3 cellular contexts compared by ENCODE assay signal in the genomic region with DNA sequence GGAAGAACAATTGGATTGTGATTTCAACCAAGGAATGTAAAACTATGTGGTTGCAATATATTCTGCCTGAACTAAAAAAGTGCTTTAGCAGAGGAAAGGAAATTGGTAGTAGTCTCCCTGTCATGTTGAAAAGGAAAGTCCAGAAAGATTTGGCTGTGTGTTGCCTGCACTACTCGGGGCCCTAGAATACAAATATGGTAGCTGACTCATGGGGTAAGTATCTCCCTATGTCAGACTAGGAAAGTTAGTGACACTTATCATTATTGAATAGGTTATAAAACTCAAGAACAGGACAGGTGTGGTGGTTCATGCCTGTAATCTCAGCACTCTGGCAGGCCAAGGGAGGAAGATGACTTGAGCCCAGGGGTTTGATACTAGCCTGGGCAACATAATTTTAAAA.
TF ChIP-seq lines count a peak whose summit lies in the region.

No MANE protein-coding gene starts in this region.

TF ChIP-seq in A549, 52 proteins besides CTCF, POLR2A, EP300 and RAD21 (continues in another document):
- TF ChIP-seq NR3C1 (IDR thresholded peaks at IDR 0.05) (no peak), TP53 (CRISPR knock-in tag; IDR thresholded peaks at IDR 0.05) (no peak), KDM1A (IDR thresholded peaks at IDR 0.05; ENCODE audit: low read depth) (no peak), JUNB (IDR thresholded peaks at IDR 0.05) (no peak), ZFP36 (IDR thresholded peaks at IDR 0.05; ENCODE audit: borderline replicate concordance, partially characterized antibody) (no peak), CBX2 (IDR thresholded peaks at IDR 0.05; ENCODE audit: borderline replicate concordance, low read depth) (no peak), HDAC2 (IDR thresholded peaks at IDR 0.05) (no peak), NPAS2 (CRISPR knock-in tag; IDR thresholded peaks at IDR 0.05; ENCODE audit: borderline replicate concordance) (no peak), SREBF2 (IDR thresholded peaks at IDR 0.05) (no peak), RARB (CRISPR knock-in tag; IDR thresholded peaks at IDR 0.05) (no peak), PHF8 (IDR thresholded peaks at IDR 0.05; ENCODE audit: borderline replicate concordance, low read depth) (no peak)
- TF ChIP-seq, protein P1, sequence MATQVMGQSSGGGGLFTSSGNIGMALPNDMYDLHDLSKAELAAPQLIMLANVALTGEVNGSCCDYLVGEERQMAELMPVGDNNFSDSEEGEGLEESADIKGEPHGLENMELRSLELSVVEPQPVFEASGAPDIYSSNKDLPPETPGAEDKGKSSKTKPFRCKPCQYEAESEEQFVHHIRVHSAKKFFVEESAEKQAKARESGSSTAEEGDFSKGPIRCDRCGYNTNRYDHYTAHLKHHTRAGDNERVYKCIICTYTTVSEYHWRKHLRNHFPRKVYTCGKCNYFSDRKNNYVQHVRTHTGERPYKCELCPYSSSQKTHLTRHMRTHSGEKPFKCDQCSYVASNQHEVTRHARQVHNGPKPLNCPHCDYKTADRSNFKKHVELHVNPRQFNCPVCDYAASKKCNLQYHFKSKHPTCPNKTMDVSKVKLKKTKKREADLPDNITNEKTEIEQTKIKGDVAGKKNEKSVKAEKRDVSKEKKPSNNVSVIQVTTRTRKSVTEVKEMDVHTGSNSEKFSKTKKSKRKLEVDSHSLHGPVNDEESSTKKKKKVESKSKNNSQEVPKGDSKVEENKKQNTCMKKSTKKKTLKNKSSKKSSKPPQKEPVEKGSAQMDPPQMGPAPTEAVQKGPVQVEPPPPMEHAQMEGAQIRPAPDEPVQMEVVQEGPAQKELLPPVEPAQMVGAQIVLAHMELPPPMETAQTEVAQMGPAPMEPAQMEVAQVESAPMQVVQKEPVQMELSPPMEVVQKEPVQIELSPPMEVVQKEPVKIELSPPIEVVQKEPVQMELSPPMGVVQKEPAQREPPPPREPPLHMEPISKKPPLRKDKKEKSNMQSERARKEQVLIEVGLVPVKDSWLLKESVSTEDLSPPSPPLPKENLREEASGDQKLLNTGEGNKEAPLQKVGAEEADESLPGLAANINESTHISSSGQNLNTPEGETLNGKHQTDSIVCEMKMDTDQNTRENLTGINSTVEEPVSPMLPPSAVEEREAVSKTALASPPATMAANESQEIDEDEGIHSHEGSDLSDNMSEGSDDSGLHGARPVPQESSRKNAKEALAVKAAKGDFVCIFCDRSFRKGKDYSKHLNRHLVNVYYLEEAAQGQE (IDR thresholded peaks at IDR 0.05): no peak
- TF ChIP-seq, protein P2, sequence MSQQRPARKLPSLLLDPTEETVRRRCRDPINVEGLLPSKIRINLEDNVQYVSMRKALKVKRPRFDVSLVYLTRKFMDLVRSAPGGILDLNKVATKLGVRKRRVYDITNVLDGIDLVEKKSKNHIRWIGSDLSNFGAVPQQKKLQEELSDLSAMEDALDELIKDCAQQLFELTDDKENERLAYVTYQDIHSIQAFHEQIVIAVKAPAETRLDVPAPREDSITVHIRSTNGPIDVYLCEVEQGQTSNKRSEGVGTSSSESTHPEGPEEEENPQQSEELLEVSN (IDR thresholded peaks at IDR 0.05; ENCODE audit: borderline replicate concordance, low read depth): no peak
- TF ChIP-seq, protein P3, sequence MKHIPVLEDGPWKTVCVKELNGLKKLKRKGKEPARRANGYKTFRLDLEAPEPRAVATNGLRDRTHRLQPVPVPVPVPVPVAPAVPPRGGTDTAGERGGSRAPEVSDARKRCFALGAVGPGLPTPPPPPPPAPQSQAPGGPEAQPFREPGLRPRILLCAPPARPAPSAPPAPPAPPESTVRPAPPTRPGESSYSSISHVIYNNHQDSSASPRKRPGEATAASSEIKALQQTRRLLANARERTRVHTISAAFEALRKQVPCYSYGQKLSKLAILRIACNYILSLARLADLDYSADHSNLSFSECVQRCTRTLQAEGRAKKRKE (CRISPR knock-in tag; IDR thresholded peaks at IDR 0.05; ENCODE audit: low read depth): no peak

TF ChIP-seq in HEK293, 187 proteins besides CTCF, POLR2A, EP300 and RAD21:
- TF ChIP-seq BCL11A (tag by site-specific recombination; IDR thresholded peaks at IDR 0.05; ENCODE audit: low read depth) (no peak), PRDM1 (tag by site-specific recombination; IDR thresholded peaks at IDR 0.05) (0 out of 2 replicates have a peak, but pooled peaks have one; percentile 17)

TF ChIP-seq in HepG2, 621 proteins besides CTCF, POLR2A, EP300 and RAD21:
- TF ChIP-seq, protein P4, sequence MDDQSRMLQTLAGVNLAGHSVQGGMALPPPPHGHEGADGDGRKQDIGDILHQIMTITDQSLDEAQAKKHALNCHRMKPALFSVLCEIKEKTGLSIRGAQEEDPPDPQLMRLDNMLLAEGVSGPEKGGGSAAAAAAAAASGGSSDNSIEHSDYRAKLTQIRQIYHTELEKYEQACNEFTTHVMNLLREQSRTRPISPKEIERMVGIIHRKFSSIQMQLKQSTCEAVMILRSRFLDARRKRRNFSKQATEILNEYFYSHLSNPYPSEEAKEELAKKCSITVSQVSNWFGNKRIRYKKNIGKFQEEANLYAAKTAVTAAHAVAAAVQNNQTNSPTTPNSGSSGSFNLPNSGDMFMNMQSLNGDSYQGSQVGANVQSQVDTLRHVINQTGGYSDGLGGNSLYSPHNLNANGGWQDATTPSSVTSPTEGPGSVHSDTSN (CRISPR knock-in tag; IDR thresholded peaks at IDR 0.05; ENCODE audit: borderline replicate concordance): no peak
- TF ChIP-seq, protein P5, sequence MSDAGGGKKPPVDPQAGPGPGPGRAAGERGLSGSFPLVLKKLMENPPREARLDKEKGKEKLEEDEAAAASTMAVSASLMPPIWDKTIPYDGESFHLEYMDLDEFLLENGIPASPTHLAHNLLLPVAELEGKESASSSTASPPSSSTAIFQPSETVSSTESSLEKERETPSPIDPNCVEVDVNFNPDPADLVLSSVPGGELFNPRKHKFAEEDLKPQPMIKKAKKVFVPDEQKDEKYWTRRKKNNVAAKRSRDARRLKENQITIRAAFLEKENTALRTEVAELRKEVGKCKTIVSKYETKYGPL (CRISPR knock-in tag; IDR thresholded peaks at IDR 0.05): no peak
- no peak for TF ChIP-seq ZNF136 (CRISPR knock-in tag; IDR thresholded peaks at IDR 0.05; ENCODE audit: low read depth)
- TF ChIP-seq SKI (IDR thresholded peaks at IDR 0.05; ENCODE audit: partially characterized antibody): no peak
- no peak for TF ChIP-seq ZSCAN21 (CRISPR knock-in tag; IDR thresholded peaks at IDR 0.05; ENCODE audit: borderline replicate concordance)
- TF ChIP-seq AGO2 (optimal IDR thresholded peaks at IDR 0.05; ENCODE audit: low read depth, low read length): no peak
- no peak for TF ChIP-seq MTA1 (CRISPR knock-in tag; IDR thresholded peaks at IDR 0.05; ENCODE audit: borderline replicate concordance)
- TF ChIP-seq, protein P6, sequence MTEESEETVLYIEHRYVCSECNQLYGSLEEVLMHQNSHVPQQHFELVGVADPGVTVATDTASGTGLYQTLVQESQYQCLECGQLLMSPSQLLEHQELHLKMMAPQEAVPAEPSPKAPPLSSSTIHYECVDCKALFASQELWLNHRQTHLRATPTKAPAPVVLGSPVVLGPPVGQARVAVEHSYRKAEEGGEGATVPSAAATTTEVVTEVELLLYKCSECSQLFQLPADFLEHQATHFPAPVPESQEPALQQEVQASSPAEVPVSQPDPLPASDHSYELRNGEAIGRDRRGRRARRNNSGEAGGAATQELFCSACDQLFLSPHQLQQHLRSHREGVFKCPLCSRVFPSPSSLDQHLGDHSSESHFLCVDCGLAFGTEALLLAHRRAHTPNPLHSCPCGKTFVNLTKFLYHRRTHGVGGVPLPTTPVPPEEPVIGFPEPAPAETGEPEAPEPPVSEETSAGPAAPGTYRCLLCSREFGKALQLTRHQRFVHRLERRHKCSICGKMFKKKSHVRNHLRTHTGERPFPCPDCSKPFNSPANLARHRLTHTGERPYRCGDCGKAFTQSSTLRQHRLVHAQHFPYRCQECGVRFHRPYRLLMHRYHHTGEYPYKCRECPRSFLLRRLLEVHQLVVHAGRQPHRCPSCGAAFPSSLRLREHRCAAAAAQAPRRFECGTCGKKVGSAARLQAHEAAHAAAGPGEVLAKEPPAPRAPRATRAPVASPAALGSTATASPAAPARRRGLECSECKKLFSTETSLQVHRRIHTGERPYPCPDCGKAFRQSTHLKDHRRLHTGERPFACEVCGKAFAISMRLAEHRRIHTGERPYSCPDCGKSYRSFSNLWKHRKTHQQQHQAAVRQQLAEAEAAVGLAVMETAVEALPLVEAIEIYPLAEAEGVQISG (CRISPR knock-in tag; IDR thresholded peaks at IDR 0.05): no peak
- no peak for TF ChIP-seq ZNF703 (CRISPR knock-in tag; IDR thresholded peaks at IDR 0.05; ENCODE audit: borderline replicate concordance)
- no peak for TF ChIP-seq KDM1A (CRISPR knock-in tag; IDR thresholded peaks at IDR 0.05)
- TF ChIP-seq SRF (IDR thresholded peaks at IDR 0.05; ENCODE audit: low read depth, low read length): no peak
- no peak for TF ChIP-seq ZNF775 (CRISPR knock-in tag; IDR thresholded peaks at IDR 0.05; ENCODE audit: borderline replicate concordance)
- no peak for TF ChIP-seq ZNF451 (CRISPR knock-in tag; IDR thresholded peaks at IDR 0.05)
